ENCODE assay signal across 9 cellular contexts in genomic region chr3:21484323-21485154, GRCh38.
A peak's percentile ranks its signal among the peaks of the same experiment; 100 is the strongest.
DNase-seq lines count a peak whose midpoint lies in the region; ATAC-seq, FAIRE-seq and TF ChIP-seq lines count a peak whose summit lies in the region.
"Had no signal": no experiment of that assay in that cellular context is flagged by ENCODE, and none has a peak within 500 bp of the region (broad histone marks: within the 10 kb centered on the region; RNA-seq: fewer than 3 reads in every experiment).

No MANE protein-coding gene starts in this region.

- WGBS in pancreas, 2 donors = 35 to 39% methylated on average over 4 of the region's 4 CpGs

- H3K36me3 ChIP-seq in MM.1S (replicated peaks; ENCODE audit: insufficient read depth, low read length) = no peaks in the 10 kb centered on the region
- H3K36me3 ChIP-seq in pancreas = no peaks in the 10 kb centered on the region

- no peaks in the 10 kb centered on the region for H3K27me3 Mint-ChIP-seq in activated T-cell treated with anti-CD3 and anti-CD28 coated beads, Interleukin-2, amount 50 U/mL, for 4 hours (ENCODE audit: low read depth)

- H3K9me3 Mint-ChIP-seq in activated T-cell treated with anti-CD3 and anti-CD28 coated beads, Interleukin-2, amount 50 U/mL, for 4 hours = peaks cover 7% of the 10 kb centered on the region

- H3K9ac ChIP-seq in MM.1S (ENCODE audit: low read length) = no peak overlapping the region

- no peaks in the 10 kb centered on the region for H3K4me1 ChIP-seq in MM.1S (ENCODE audit: low read length)
- no peaks in the 10 kb centered on the region for H3K4me1 ChIP-seq in pancreas

- H3K79me2 ChIP-seq in MM.1S (ENCODE audit: low read length) = no peaks in the 10 kb centered on the region

- peak; percentile 11 for DNase-seq in D721Med (ENCODE audit: insufficient read length, low spot score)
- peak; percentile 76 for DNase-seq in MM.1S
- DNase-seq in SW 1271 (lab: John Stamatoyannopoulos, UW) = peak; percentile 19 to 31
- DNase-seq in fibroblast of the aortic adventitia (ENCODE audit: low read depth) = peak; percentile 88
- peak in 4 of 6 donors; percentile 21 to 58 (median 33) for DNase-seq in pancreas
- no peak for DNase-seq in activated T-cell treated with anti-CD3 and anti-CD28 coated beads, Interleukin-2, amount 50 U/mL, for 4 hours

- peak; percentile 62 for TF ChIP-seq CTCF in D721Med (IDR thresholded peaks at IDR 0.05; ENCODE audit: insufficient read depth, missing control alignments)
- peak; percentile 85 for TF ChIP-seq CTCF in MM.1S (IDR thresholded peaks at IDR 0.05; ENCODE audit: low read length)
- TF ChIP-seq CTCF in fibroblast of the aortic adventitia (IDR thresholded peaks at IDR 0.05; ENCODE audit: insufficient read depth, low read length) = peak; percentile 88
- TF ChIP-seq CTCF in pancreas (IDR thresholded peaks at IDR 0.05) = peak in 3 of 4 donors; percentile 32 to 45 (median 36)

- no peak overlapping the region for H3K4me2 ChIP-seq in MM.1S (ENCODE audit: low read depth, low read length)

- H3F3A ChIP-seq in MM.1S (ENCODE audit: insufficient read depth, low read length) = no peaks in the 10 kb centered on the region

- H3K9me2 ChIP-seq in MM.1S (replicated peaks; ENCODE audit: insufficient read depth, low read length) = no peaks in the 10 kb centered on the region

- H3K36me3 Mint-ChIP-seq in activated T-cell treated with anti-CD3 and anti-CD28 coated beads, Interleukin-2, amount 50 U/mL, for 4 hours (ENCODE audit: insufficient read depth) = no peaks in the 10 kb centered on the region

- no peak overlapping the region for H3K27ac ChIP-seq in MM.1S (ENCODE audit: low read length)
- no peak overlapping the region for H3K27ac ChIP-seq in pancreas
- H3K27ac ChIP-seq: skin epidermis had no signal

- intact Hi-C loops in pancreas (cut with DNase I) = no loop called here

- H3K4me3 ChIP-seq in MM.1S (ENCODE audit: low read length) = no peak overlapping the region
- no peak overlapping the region for H3K4me3 ChIP-seq in fibroblast of the aortic adventitia (ENCODE audit: low read depth, low read length)
- H3K4me3 ChIP-seq in pancreas = no peak overlapping the region
- H3K4me3 ChIP-seq: skin epidermis had no signal

- H4K20me1 ChIP-seq in MM.1S (ENCODE audit: insufficient read depth, low read length) = no peaks in the 10 kb centered on the region

- no peak for FAIRE-seq in D721Med (lab: Jason Lieb, UNC)
- no peak for FAIRE-seq in pancreas (lab: Jason Lieb, UNC)

- H3K9me3 ChIP-seq in MM.1S (replicated peaks; ENCODE audit: insufficient read depth, low read length) = no peaks in the 10 kb centered on the region
- H3K9me3 ChIP-seq in pancreas = no peaks in the 10 kb centered on the region

- H3K4me3 Mint-ChIP-seq in activated T-cell treated with anti-CD3 and anti-CD28 coated beads, Interleukin-2, amount 50 U/mL, for 4 hours = no peak overlapping the region

- no peak overlapping the region for H2AFZ ChIP-seq in MM.1S (ENCODE audit: low read length)

- H3K27me3 ChIP-seq in MM.1S (replicated peaks; ENCODE audit: insufficient read depth, low read length) = no peaks in the 10 kb centered on the region
- no peaks in the 10 kb centered on the region for H3K27me3 ChIP-seq in pancreas

- ATAC-seq in GM19463 (IDR thresholded peaks at IDR 0.05; ENCODE audit: unreplicated experiment) (peak; percentile 70), pancreas (peak in 3 of 4 donors; percentile 72 to 82 (median 77)), HG03457 (IDR thresholded peaks at IDR 0.05; ENCODE audit: unreplicated experiment) (no peak)
- ATAC-seq in activated T-cell treated with anti-CD3 and anti-CD28 coated beads, Interleukin-2, amount 50 U/mL, for 4 hours = no peak

- H3K4me1 Mint-ChIP-seq in activated T-cell treated with anti-CD3 and anti-CD28 coated beads, Interleukin-2, amount 50 U/mL, for 4 hours (ENCODE audit: low read depth) = no peaks in the 10 kb centered on the region

Comparison
In these comparisons a context has a peak if more than half of its experiments do, and no peak if none do; other contexts are left out.
1. CTCF ChIP-seq: peak in every context shown above with its lines; median percentile 88 in fibroblast of the aortic adventitia; 85 in MM.1S; 62 in D721Med; 36 in pancreas.
2. ATAC-seq: peak in GM19463 (single experiment) and pancreas (3 of 4); none in HG03457 (single experiment) and activated T-cell treated with anti-CD3 and anti-CD28 coated beads, Interleukin-2, amount 50 U/mL, for 4 hours (0 of 2).